ENCODE assay signal across 3 cellular contexts in genomic region chr1:156662588-156663055, GRCh38.
TF ChIP-seq lines count a peak whose summit lies in the region.

No MANE protein-coding gene starts in this region.

TF ChIP-seq in HCT116, 20 proteins besides CTCF, POLR2A, EP300 and RAD21 (continued from another document):
- TF ChIP-seq MAX (IDR thresholded peaks at IDR 0.05): no peak
- no peak for TF ChIP-seq POLR2AphosphoS5 (IDR thresholded peaks at IDR 0.05; ENCODE audit: low read depth, low read length)
- no peak for TF ChIP-seq ATF3 (IDR thresholded peaks at IDR 0.05)
- TF ChIP-seq EZH2 (IDR thresholded peaks at IDR 0.05): no peak

TF ChIP-seq in WTC11, 78 proteins besides CTCF, POLR2A, EP300 and RAD21 (continued from another document):
- TF ChIP-seq HMGXB4 (CRISPR knock-in tag; IDR thresholded peaks at IDR 0.05): no peak
TF ChIP-seq in WTC11: peak in this region for 1.

TF ChIP-seq in HEK293T, 16 proteins besides CTCF, POLR2A, EP300 and RAD21 (continued from another document):
- TF ChIP-seq PKNOX1 (IDR thresholded peaks at IDR 0.05) (no peak), FOXK2 (IDR thresholded peaks at IDR 0.05) (no peak), SUZ12 (IDR thresholded peaks at IDR 0.05) (no peak), ARNT (IDR thresholded peaks at IDR 0.05) (no peak), LEF1 (IDR thresholded peaks at IDR 0.05; ENCODE audit: borderline replicate concordance) (no peak), HDGF (IDR thresholded peaks at IDR 0.05; ENCODE audit: borderline replicate concordance) (no peak), FOXM1 (IDR thresholded peaks at IDR 0.05; ENCODE audit: borderline replicate concordance) (no peak), CTBP1 (IDR thresholded peaks at IDR 0.05; ENCODE audit: borderline replicate concordance) (no peak), BHLHE40 (IDR thresholded peaks at IDR 0.05; ENCODE audit: borderline replicate concordance) (no peak), L3MBTL2 (conservative IDR thresholded peaks at IDR 0.05) (no peak), ELF4 (IDR thresholded peaks at IDR 0.05) (no peak)
